ENCODE assay signal across 10 cellular contexts in genomic region chrX:47497274-47497673, GRCh38. TPM values are rescaled to one million over a fixed set of nuclear protein-coding genes. Genes with fewer than 3 reads are reported as not detected.
A peak's percentile ranks its signal among the peaks of the same experiment; 100 is the strongest.
DNase-seq lines count a peak whose midpoint lies in the region; ATAC-seq and TF ChIP-seq lines count a peak whose summit lies in the region.
"Had no signal": no experiment of that assay in that cellular context is flagged by ENCODE, and none has a peak within 500 bp of the region (broad histone marks: within the 10 kb centered on the region; RNA-seq: fewer than 3 reads in every experiment).

No MANE protein-coding gene starts in this region.

- ATAC-seq in gastroesophageal sphincter, result no peak
- ATAC-seq: activated naive CD4-positive, alpha-beta T cell treated with anti-CD3 and anti-CD28 coated beads, Interleukin-2, amount 50 U/mL, for 72 hours had no signal

- no peaks in the 10 kb centered on the region for H3K27me3 ChIP-seq in gastroesophageal sphincter
- H3K27me3 ChIP-seq: suprapubic skin had no signal

- TF ChIP-seq POLR2A in gastroesophageal sphincter (IDR thresholded peaks at IDR 0.05), result no peak

- DNase-seq in NCI-H82 (lab: John Stamatoyannopoulos, UW) (peak; percentile 45), NCI-H82 treated with DMSO at 0.1 percent for 48 hours (lab: John Stamatoyannopoulos, UW; ENCODE audit: unreplicated experiment) (no peak), NCI-H1417 treated with DMSO at 0.1 percent for 48 hours (lab: John Stamatoyannopoulos, UW) (peak; percentile 24), dermis blood vessel endothelial cell (peak; percentile 47), pons (ENCODE audit: low spot score) (peak; percentile 25), UCSD-AML1 (lab: John Stamatoyannopoulos, UW; ENCODE audit: unreplicated experiment) (no peak)
- no peak for DNase-seq in effector CD8-positive, alpha-beta T cell (lab: John Stamatoyannopoulos, UW)

- H3K36me3 ChIP-seq in gastroesophageal sphincter, result no peaks in the 10 kb centered on the region
- H3K36me3 ChIP-seq: suprapubic skin had no signal

- WGBS in gastroesophageal sphincter (ENCODE audit: low coverage in 1 of 2), 2 donors, result 40 to 83% methylated on average over 1 to 2 of the region's 2 CpGs

- no peaks in the 10 kb centered on the region for H3K9me3 ChIP-seq in gastroesophageal sphincter
- H3K9me3 ChIP-seq: suprapubic skin had no signal

- no peak for TF ChIP-seq EP300 in gastroesophageal sphincter (IDR thresholded peaks at IDR 0.05)

- peak in 2 of 4 experiments; percentile 11 to 20 for TF ChIP-seq CTCF in gastroesophageal sphincter (IDR thresholded peaks at IDR 0.05)

- no peak overlapping the region for H3K4me3 ChIP-seq in gastroesophageal sphincter
- H3K4me3 ChIP-seq: suprapubic skin had no signal

- no peaks in the 10 kb centered on the region for H3K4me1 ChIP-seq in gastroesophageal sphincter

- no peak overlapping the region for H3K27ac ChIP-seq in gastroesophageal sphincter
- H3K27ac ChIP-seq: suprapubic skin had no signal

RNA-seq across cellular contexts. Expression of gene ZNF41, which starts 14.3 kb away (rescaled TPM):
- total RNA-seq in dermis blood vessel endothelial cell (9.2 and 11.8 TPM in 2 replicates), gastroesophageal sphincter (1 to 10 TPM; 8.8 to 10.0 (median 9.4) TPM)

Comparison
In these comparisons a context has a peak if more than half of its experiments do, and no peak if none do; other contexts are left out.
1. DNase-seq: peak in NCI-H82 (single experiment), NCI-H1417 treated with DMSO at 0.1 percent for 48 hours (single experiment), dermis blood vessel endothelial cell (single experiment) and pons (single experiment); none in NCI-H82 treated with DMSO at 0.1 percent for 48 hours (single experiment), UCSD-AML1 (single experiment) and effector CD8-positive, alpha-beta T cell (single experiment).